11 cellular contexts compared by ENCODE assay signal in genomic region chr11:72227316-72228228, GRCh38. TPM values are rescaled to one million over a fixed set of nuclear protein-coding genes. Genes with fewer than 3 reads are reported as not detected.
DNase-seq lines count a peak whose midpoint lies in the region; ATAC-seq and TF ChIP-seq lines count a peak whose summit lies in the region.
"Had no signal": no experiment of that assay in that cellular context is flagged by ENCODE, and none has a peak within 500 bp of the region (broad histone marks: within the 10 kb centered on the region; RNA-seq: fewer than 3 reads in every experiment).

No MANE protein-coding gene starts in this region.

- H3K36me3 ChIP-seq in CD8-positive, alpha-beta memory T cell (ENCODE audit: insufficient read depth, low read length) = peaks cover 26% of the 10 kb centered on the region
- peaks cover 65% of the 10 kb centered on the region for H3K36me3 ChIP-seq in WERI-Rb-1
- peaks cover 14 to 36% of the 10 kb centered on the region in 2 donors for H3K36me3 ChIP-seq in prostate gland

- TF ChIP-seq POLR2A in prostate gland (IDR thresholded peaks at IDR 0.05) = no peak

- H3K27ac ChIP-seq in CD8-positive, alpha-beta memory T cell (ENCODE audit: low read depth, low read length) = no peak overlapping the region
- H3K27ac ChIP-seq in WERI-Rb-1 = peak overlapping the region; percentile 61
- no peak overlapping the region for H3K27ac ChIP-seq in prostate gland
- H3K27ac ChIP-seq: KMS-11 had no signal

- no peak overlapping the region for H3K4me3 ChIP-seq in CD8-positive, alpha-beta memory T cell (ENCODE audit: low read length)
- H3K4me3 ChIP-seq in WERI-Rb-1 (ENCODE audit: low read depth, low read length) (no peak overlapping the region), prostate gland (no peak overlapping the region)

- intact Hi-C loops in prostate gland (cut with DNase I) = loop anchor here (10.0 kb wide), 1 partner anchor 193 kb away; no protein-coding TSS in a partner anchor

- ATAC-seq in GM19467 (IDR thresholded peaks at IDR 0.05; ENCODE audit: unreplicated experiment) = no peak
- ATAC-seq in GM21717 (IDR thresholded peaks at IDR 0.05; ENCODE audit: unreplicated experiment) = no peak
- ATAC-seq: activated T-helper 17 cell treated with anti-CD3 and anti-CD28 coated beads, Interleukin-2, amount 50 U/mL, for 72 hours had no signal

- H3K27me3 Mint-ChIP-seq in CD8-positive, alpha-beta memory T cell = peaks cover 0 to 4% of the 10 kb centered on the region in 2 donors
- H3K27me3 Mint-ChIP-seq: activated T-helper 17 cell treated with anti-CD3 and anti-CD28 coated beads, Interleukin-2, amount 50 U/mL, for 72 hours had no signal

- peaks cover 22 to 29% (median 27%) of the 10 kb centered on the region in 3 donors for H3K4me1 Mint-ChIP-seq in CD8-positive, alpha-beta memory T cell

- peak overlapping the region in 5 of 8 donors; percentile 12 to 99 (median 82) for H3K27ac Mint-ChIP-seq in CD8-positive, alpha-beta memory T cell
- H3K27ac Mint-ChIP-seq: activated T-helper 17 cell treated with anti-CD3 and anti-CD28 coated beads, Interleukin-2, amount 50 U/mL, for 72 hours had no signal

- H3K36me3 Mint-ChIP-seq in CD8-positive, alpha-beta memory T cell = peaks cover 0 to 60% (median 0%) of the 10 kb centered on the region in 3 donors

- no peaks in the 10 kb centered on the region for H3K27me3 ChIP-seq in CD8-positive, alpha-beta memory T cell (ENCODE audit: insufficient read depth, low read length, poor library complexity, severe bottlenecking)
- H3K27me3 ChIP-seq in WERI-Rb-1 (ENCODE audit: insufficient read depth, low read depth, severe bottlenecking) (no peaks in the 10 kb centered on the region), prostate gland (replicated peaks; ENCODE audit: insufficient read depth) (no peaks in the 10 kb centered on the region)

- H3K4me1 ChIP-seq in CD8-positive, alpha-beta memory T cell (ENCODE audit: insufficient read depth, low read length) = peaks cover 12% of the 10 kb centered on the region
- H3K4me1 ChIP-seq in prostate gland (replicated peaks) = peaks cover 8% of the 10 kb centered on the region

- H3K9me3 Mint-ChIP-seq in CD8-positive, alpha-beta memory T cell = no peaks in the 10 kb centered on the region
- H3K9me3 Mint-ChIP-seq: activated T-helper 17 cell treated with anti-CD3 and anti-CD28 coated beads, Interleukin-2, amount 50 U/mL, for 72 hours had no signal

- 52% methylated on average over 14 of the region's 14 CpGs for WGBS in prostate gland

- POLR2A ChIA-PET in CD8-positive, alpha-beta memory T cell (lab: Charles Lee) = no interaction called here

- H3K9me3 ChIP-seq in CD8-positive, alpha-beta memory T cell (ENCODE audit: low read length) = no peaks in the 10 kb centered on the region
- no peaks in the 10 kb centered on the region for H3K9me3 ChIP-seq in WERI-Rb-1 (ENCODE audit: severe bottlenecking)
- H3K9me3 ChIP-seq in prostate gland = no peaks in the 10 kb centered on the region

- DNase-seq in CD8-positive, alpha-beta memory T cell = no peak
- DNase-seq in NCI-H1092 (lab: John Stamatoyannopoulos, UW) (peak; percentile 98), WERI-Rb-1 (peak; percentile 58), myocyte (ENCODE audit: low read depth) (peak; percentile 99), prostate gland (ENCODE audit: low spot score) (no peak)
- DNase-seq in activated T-cell treated with anti-CD3 and anti-CD28 coated beads, Interleukin-2, amount 50 U/mL, for 1 hour = no peak

- CTCF ChIA-PET in CD8-positive, alpha-beta memory T cell (lab: Charles Lee) = no interaction called here

- peak overlapping the region in 1 of 7 donors; percentile 88 for H3K4me3 Mint-ChIP-seq in CD8-positive, alpha-beta memory T cell
- H3K4me3 Mint-ChIP-seq: activated T-helper 17 cell treated with anti-CD3 and anti-CD28 coated beads, Interleukin-2, amount 50 U/mL, for 72 hours had no signal

- no peak for TF ChIP-seq CTCF in WERI-Rb-1 (IDR thresholded peaks at IDR 0.05; ENCODE audit: low read depth, low read length)
- no peak for TF ChIP-seq CTCF in prostate gland (IDR thresholded peaks at IDR 0.05)

RNA-seq across cellular contexts. Expression of gene INPPL1, which starts 3.0 kb away (rescaled TPM):
- 100 to 1,000 TPM in 1 of 2 experiments, 10 to 100 TPM in 1; 97.2 to 103 TPM for total RNA-seq in CD8-positive, alpha-beta memory T cell
- polyA plus RNA-seq in CD8-positive, alpha-beta memory T cell = 11.3 TPM
- total RNA-seq in myocyte = 490 and 646 TPM in 2 replicates
- polyA plus RNA-seq in myocyte (2012) = 285 TPM
- total RNA-seq in prostate gland = 100 to 1,000 TPM in 1 of 2 donors, 10 to 100 TPM in 1; 85.0 to 142 TPM

RNA-seq across cellular contexts. Expression of gene FOLR2, which starts 11.0 kb away (rescaled TPM):
- under 1 TPM in 1 of 2 experiments, not detected in 1; 0.26 TPM for total RNA-seq in CD8-positive, alpha-beta memory T cell
- polyA plus RNA-seq in CD8-positive, alpha-beta memory T cell = not detected
- total RNA-seq in myocyte (not detected in 2 replicates), prostate gland (10 to 100 TPM in 1 of 2 donors, under 1 TPM in 1; 0.87 to 23.9 TPM)
- polyA plus RNA-seq in myocyte (2012) = 0.11 TPM
- total RNA-seq: activated T-helper 17 cell treated with anti-CD3 and anti-CD28 coated beads, Interleukin-2, amount 50 U/mL, for 72 hours had no signal

RNA-seq across cellular contexts. Expression of gene PHOX2A, which starts 16.4 kb away (rescaled TPM):
- total RNA-seq in CD8-positive, alpha-beta memory T cell = not detected
- not detected for polyA plus RNA-seq in CD8-positive, alpha-beta memory T cell
- total RNA-seq in myocyte (not detected in 2 replicates), prostate gland (under 1 TPM in 1 of 2 donors, not detected in 1; 0.40 TPM)
- polyA plus RNA-seq in myocyte (2012) = not detected
- total RNA-seq: activated T-helper 17 cell treated with anti-CD3 and anti-CD28 coated beads, Interleukin-2, amount 50 U/mL, for 72 hours had no signal
- polyA plus RNA-seq: esophagus had no signal

RNA-seq across cellular contexts. Expression of gene FOLR1, which starts 35.6 kb away (rescaled TPM):
- total RNA-seq in CD8-positive, alpha-beta memory T cell = not detected
- not detected for polyA plus RNA-seq in CD8-positive, alpha-beta memory T cell
- total RNA-seq in myocyte = 34.8 and 39.0 TPM in 2 replicates
- polyA plus RNA-seq in myocyte (2012) = 36.0 TPM
- 1 to 10 TPM in 1 of 2 donors, not detected in 1; 8.9 TPM for total RNA-seq in prostate gland
- total RNA-seq: activated T-helper 17 cell treated with anti-CD3 and anti-CD28 coated beads, Interleukin-2, amount 50 U/mL, for 72 hours had no signal

Comparison
In these comparisons a context has a peak if more than half of its experiments do, and no peak if none do; other contexts are left out.
1. DNase-seq: peak in NCI-H1092 (single experiment), WERI-Rb-1 (single experiment) and myocyte (single experiment); none in CD8-positive, alpha-beta memory T cell (0 of 5), prostate gland (single experiment) and activated T-cell treated with anti-CD3 and anti-CD28 coated beads, Interleukin-2, amount 50 U/mL, for 1 hour (single experiment).